Comparison of ENCODE assay signal across 8 cellular contexts in genomic region chr16:67872131-67872630, GRCh38. TPM values are rescaled to one million over a fixed set of nuclear protein-coding genes. Genes with fewer than 3 reads are reported as not detected.
DNase-seq lines count a peak whose midpoint lies in the region; ATAC-seq and TF ChIP-seq lines count a peak whose summit lies in the region.

No MANE protein-coding gene starts in this region.

- no peaks in the 10 kb centered on the region for H3K9me3 ChIP-seq in liver (ENCODE audit: control insufficient read depth in 4 of 4, low read length in 3 of 4)

- intact Hi-C loops in activated T-helper 2 cell treated with anti-CD3 and anti-CD28 coated beads, Interferon-gamma antibody, Interleukin-2, Interleukin-4, amounts not matched to agents 10 μg/mL and 5 μg/mL and 100 μg/mL, durations not matched to agents 14 hours and 24 hours and 36 hours (cut with micrococcal nuclease) = loop anchor here (1.0 to 2.0 kb wide), 2 partner anchors 25 to 55 kb away; partner anchors contain the start of gene CENPT

- DNase-seq in activated T-cell treated with anti-CD3 and anti-CD28 coated beads, Interleukin-2, amount 50 U/mL, for 24 hours = no peak
- DNase-seq in activated T-cell treated with anti-CD3 and anti-CD28 coated beads for 4 hours = no peak
- DNase-seq in activated T-helper 2 cell treated with anti-CD3 and anti-CD28 coated beads, Interferon-gamma antibody, Interleukin-2, Interleukin-4, amounts not matched to agents 10 μg/mL and 5 μg/mL and 100 μg/mL, durations not matched to agents 14 hours and 24 hours and 36 hours (ENCODE audit: low spot score) = no peak
- no peak for DNase-seq in NCI-H1105 treated with DMSO at 0.1 percent for 48 hours (lab: John Stamatoyannopoulos, UW)

- H3K4me1 Mint-ChIP-seq in activated T-cell treated with anti-CD3 and anti-CD28 coated beads, Interleukin-2, amount 50 U/mL, for 24 hours (ENCODE audit: low read depth) = peaks cover 35% of the 10 kb centered on the region
- peaks cover 21% of the 10 kb centered on the region for H3K4me1 Mint-ChIP-seq in activated T-helper 2 cell treated with anti-CD3 and anti-CD28 coated beads, Interferon-gamma antibody, Interleukin-2, Interleukin-4, amounts not matched to agents 10 μg/mL and 5 μg/mL and 100 μg/mL, durations not matched to agents 14 hours and 24 hours and 36 hours (ENCODE audit: low read depth)

- TF ChIP-seq CTCF in liver (IDR thresholded peaks at IDR 0.05; ENCODE audit: low read depth, low read length, missing input control) = no peak

- H3K4me3 ChIP-seq in liver (ENCODE audit: low read depth in 1 of 3, low read length in 3 of 3) = no peak overlapping the region

- TF ChIP-seq RAD21 in liver (IDR thresholded peaks at IDR 0.05) = no peak

- peak overlapping the region; percentile 85 for H3K27ac Mint-ChIP-seq in activated T-cell treated with anti-CD3 and anti-CD28 coated beads, Interleukin-2, amount 50 U/mL, for 24 hours
- peak overlapping the region; percentile 75 for H3K27ac Mint-ChIP-seq in activated T-helper 2 cell treated with anti-CD3 and anti-CD28 coated beads, Interferon-gamma antibody, Interleukin-2, Interleukin-4, amounts not matched to agents 10 μg/mL and 5 μg/mL and 100 μg/mL, durations not matched to agents 14 hours and 24 hours and 36 hours

- peaks cover 1 to 23% (median 13%) of the 10 kb centered on the region in 4 donors for H3K36me3 ChIP-seq in liver (ENCODE audit: control insufficient read depth in 4 of 4, insufficient read depth in 3 of 4, low read depth in 1 of 4, low read length in 3 of 4)

- H3K27ac ChIP-seq in liver (ENCODE audit: low read depth in 1 of 2, low read length in 2 of 2) (peak overlapping the region; percentile 63 to 66), temporal lobe (ENCODE audit: low read depth, low read length) (peak overlapping the region; percentile 77)

- H3K9ac ChIP-seq in liver (ENCODE audit: low read depth in 1 of 2, low read length in 2 of 2) = peak overlapping the region; percentile 12 to 45

- peak overlapping the region; percentile 93 for H3K4me3 Mint-ChIP-seq in activated T-cell treated with anti-CD3 and anti-CD28 coated beads, Interleukin-2, amount 50 U/mL, for 24 hours
- H3K4me3 Mint-ChIP-seq in activated T-helper 2 cell treated with anti-CD3 and anti-CD28 coated beads, Interferon-gamma antibody, Interleukin-2, Interleukin-4, amounts not matched to agents 10 μg/mL and 5 μg/mL and 100 μg/mL, durations not matched to agents 14 hours and 24 hours and 36 hours (ENCODE audit: low read depth) = peak overlapping the region; percentile 83

- no peak for ATAC-seq in HG03442 (IDR thresholded peaks at IDR 0.05; ENCODE audit: unreplicated experiment)
- no peak for ATAC-seq in GM19351 (IDR thresholded peaks at IDR 0.05; ENCODE audit: unreplicated experiment)

- peaks cover 2 to 39% (median 30%) of the 10 kb centered on the region in 4 donors for H3K4me1 ChIP-seq in liver (ENCODE audit: control insufficient read depth in 4 of 4, insufficient read depth in 4 of 4, low read length in 3 of 4)

- H3K9me3 Mint-ChIP-seq in activated T-cell treated with anti-CD3 and anti-CD28 coated beads, Interleukin-2, amount 50 U/mL, for 24 hours = no peaks in the 10 kb centered on the region
- no peaks in the 10 kb centered on the region for H3K9me3 Mint-ChIP-seq in activated T-helper 2 cell treated with anti-CD3 and anti-CD28 coated beads, Interferon-gamma antibody, Interleukin-2, Interleukin-4, amounts not matched to agents 10 μg/mL and 5 μg/mL and 100 μg/mL, durations not matched to agents 14 hours and 24 hours and 36 hours

- no peaks in the 10 kb centered on the region for H3K27me3 ChIP-seq in liver (ENCODE audit: control insufficient read depth in 4 of 4, insufficient read depth in 4 of 4, low read length in 3 of 4)

- H3K36me3 Mint-ChIP-seq in activated T-cell treated with anti-CD3 and anti-CD28 coated beads, Interleukin-2, amount 50 U/mL, for 24 hours (ENCODE audit: low read depth) = peaks cover 87% of the 10 kb centered on the region
- peaks cover 29% of the 10 kb centered on the region for H3K36me3 Mint-ChIP-seq in activated T-helper 2 cell treated with anti-CD3 and anti-CD28 coated beads, Interferon-gamma antibody, Interleukin-2, Interleukin-4, amounts not matched to agents 10 μg/mL and 5 μg/mL and 100 μg/mL, durations not matched to agents 14 hours and 24 hours and 36 hours (ENCODE audit: low read depth)

- no peaks in the 10 kb centered on the region for H3K27me3 Mint-ChIP-seq in activated T-cell treated with anti-CD3 and anti-CD28 coated beads, Interleukin-2, amount 50 U/mL, for 24 hours
- H3K27me3 Mint-ChIP-seq in activated T-helper 2 cell treated with anti-CD3 and anti-CD28 coated beads, Interferon-gamma antibody, Interleukin-2, Interleukin-4, amounts not matched to agents 10 μg/mL and 5 μg/mL and 100 μg/mL, durations not matched to agents 14 hours and 24 hours and 36 hours (ENCODE audit: low read depth) = no peaks in the 10 kb centered on the region

- WGBS in liver = 71% methylated on average over 2 of the region's 2 CpGs

TF ChIP-seq in liver, 16 proteins besides CTCF, POLR2A, EP300 and RAD21 (continues in another document):
- TF ChIP-seq HNF4A (conservative IDR thresholded peaks at IDR 0.05) (no peak), ZBTB33 (IDR thresholded peaks at IDR 0.05) (no peak), RXRA (IDR thresholded peaks at IDR 0.05) (no peak), NR2F2 (IDR thresholded peaks at IDR 0.05) (no peak), TAF1 (conservative IDR thresholded peaks at IDR 0.05) (no peak), GABPA (IDR thresholded peaks at IDR 0.05 in 1 of 2, conservative IDR thresholded peaks at IDR 0.05 in 1 of 2) (no peak), FOXA1 (IDR thresholded peaks at IDR 0.05) (no peak), REST (IDR thresholded peaks at IDR 0.05) (no peak)

RNA-seq across cellular contexts. Expression of gene EDC4, which starts 0.7 kb away (rescaled TPM):
- total RNA-seq in activated T-helper 2 cell treated with anti-CD3 and anti-CD28 coated beads, Interferon-gamma antibody, Interleukin-2, Interleukin-4, amounts not matched to agents 10 μg/mL and 5 μg/mL and 100 μg/mL, durations not matched to agents 14 hours and 24 hours and 36 hours = 102 and 105 TPM in 2 replicates
- total RNA-seq in liver (10 to 100 TPM; 22.9 to 26.8 TPM), temporal lobe (51.9 TPM)
- polyA plus RNA-seq in liver = 10 to 100 TPM; 17.7 to 20.3 TPM

RNA-seq across cellular contexts. Expression of gene NRN1L, which starts 12.5 kb away (rescaled TPM):
- total RNA-seq in activated T-helper 2 cell treated with anti-CD3 and anti-CD28 coated beads, Interferon-gamma antibody, Interleukin-2, Interleukin-4, amounts not matched to agents 10 μg/mL and 5 μg/mL and 100 μg/mL, durations not matched to agents 14 hours and 24 hours and 36 hours = not detected in 2 replicates
- total RNA-seq in liver (under 1 TPM; 0.14 to 0.33 TPM), temporal lobe (not detected)
- polyA plus RNA-seq in liver = under 1 TPM; 0.23 to 0.24 TPM

RNA-seq across cellular contexts. Expression of gene PSKH1, which starts 20.9 kb away (rescaled TPM):
- total RNA-seq in activated T-helper 2 cell treated with anti-CD3 and anti-CD28 coated beads, Interferon-gamma antibody, Interleukin-2, Interleukin-4, amounts not matched to agents 10 μg/mL and 5 μg/mL and 100 μg/mL, durations not matched to agents 14 hours and 24 hours and 36 hours = 15.5 and 16.5 TPM in 2 replicates
- total RNA-seq in liver = 10 to 100 TPM; 14.0 to 23.8 TPM
- 10 to 100 TPM in 1 of 2 donors, 1 to 10 TPM in 1; 8.3 to 13.7 TPM for polyA plus RNA-seq in liver
- 5.9 TPM for total RNA-seq in temporal lobe

RNA-seq across cellular contexts. Expression of gene CENPT, which starts 24.7 kb away (rescaled TPM):
- 38.6 and 50.1 TPM in 2 replicates for total RNA-seq in activated T-helper 2 cell treated with anti-CD3 and anti-CD28 coated beads, Interferon-gamma antibody, Interleukin-2, Interleukin-4, amounts not matched to agents 10 μg/mL and 5 μg/mL and 100 μg/mL, durations not matched to agents 14 hours and 24 hours and 36 hours
- total RNA-seq in liver = 10 to 100 TPM; 15.9 to 22.7 TPM
- polyA plus RNA-seq in liver = 10 to 100 TPM; 11.4 to 26.9 TPM
- 23.8 TPM for total RNA-seq in temporal lobe

RNA-seq across cellular contexts. Expression of gene NUTF2, which starts 25.4 kb away (rescaled TPM):
- 165 and 177 TPM in 2 replicates for total RNA-seq in activated T-helper 2 cell treated with anti-CD3 and anti-CD28 coated beads, Interferon-gamma antibody, Interleukin-2, Interleukin-4, amounts not matched to agents 10 μg/mL and 5 μg/mL and 100 μg/mL, durations not matched to agents 14 hours and 24 hours and 36 hours
- total RNA-seq in liver = 10 to 100 TPM; 27.4 to 69.5 TPM
- polyA plus RNA-seq in liver = 10 to 100 TPM; 51.0 to 58.7 TPM
- total RNA-seq in temporal lobe = 58.8 TPM
